In genomic region chr6:166751051-166751595, GRCh38 we compare ENCODE assay signal across 9 cellular contexts.
A peak's percentile ranks its signal among the peaks of the same experiment; 100 is the strongest.
DNase-seq lines count a peak whose midpoint lies in the region; ATAC-seq and TF ChIP-seq lines count a peak whose summit lies in the region.
"Had no signal": no experiment of that assay in that cellular context is flagged by ENCODE, and none has a peak within 500 bp of the region (broad histone marks: within the 10 kb centered on the region; RNA-seq: fewer than 3 reads in every experiment).

No MANE protein-coding gene starts in this region.

- H3K4me1 Mint-ChIP-seq in memory B cell (peaks cover 24% of the 10 kb centered on the region), immature natural killer cell (peaks cover 5 to 30% of the 10 kb centered on the region in 2 donors)
- peaks cover 0 to 8% (median 8%) of the 10 kb centered on the region in 3 donors for H3K4me1 Mint-ChIP-seq in CD8-positive, alpha-beta memory T cell

- ATAC-seq in GM18498 (IDR thresholded peaks at IDR 0.05; ENCODE audit: unreplicated experiment) (peak; percentile 80), GM21786 (IDR thresholded peaks at IDR 0.05; ENCODE audit: unreplicated experiment) (peak; percentile 91), memory B cell (ENCODE audit: low read depth) (peak; percentile 90)

- no peak overlapping the region for H3K27ac ChIP-seq in CD8-positive, alpha-beta memory T cell (ENCODE audit: low read depth, low read length)

- no peaks in the 10 kb centered on the region for H3K9me2 ChIP-seq in Loucy (replicated peaks; ENCODE audit: low read depth, low read length)

- no peaks in the 10 kb centered on the region for H3K9me3 ChIP-seq in Loucy (ENCODE audit: insufficient read depth, low read depth, low read length)
- H3K9me3 ChIP-seq in CD8-positive, alpha-beta memory T cell (ENCODE audit: low read length): no peaks in the 10 kb centered on the region

- H3K4me3 ChIP-seq in Loucy (ENCODE audit: low read length, poor library complexity, severe bottlenecking): peak overlapping the region; percentile 57
- no peak overlapping the region for H3K4me3 ChIP-seq in CD8-positive, alpha-beta memory T cell (ENCODE audit: low read length)

- H3K36me3 ChIP-seq in Loucy (ENCODE audit: insufficient read depth, low read length): no peaks in the 10 kb centered on the region
- no peaks in the 10 kb centered on the region for H3K36me3 ChIP-seq in CD8-positive, alpha-beta memory T cell (ENCODE audit: insufficient read depth, low read length)

- H3K4me2 ChIP-seq in Loucy (ENCODE audit: low read depth, low read length, poor library complexity, severe bottlenecking): peak overlapping the region; percentile 60

- H2AFZ ChIP-seq in Loucy (ENCODE audit: low read length): peak overlapping the region; percentile 78

- H3K9me3 Mint-ChIP-seq in memory B cell (no peaks in the 10 kb centered on the region), immature natural killer cell (no peaks in the 10 kb centered on the region)
- no peaks in the 10 kb centered on the region for H3K9me3 Mint-ChIP-seq in CD8-positive, alpha-beta memory T cell
- H3K9me3 Mint-ChIP-seq: activated naive CD4-positive, alpha-beta T cell treated with anti-CD3 and anti-CD28 coated beads, Interleukin-2, amount 50 U/mL, for 72 hours had no signal

- H3K27ac Mint-ChIP-seq in memory B cell (peak overlapping the region; percentile 72), immature natural killer cell (peak overlapping the region in 1 of 6 donors; percentile 51)
- no peak overlapping the region for H3K27ac Mint-ChIP-seq in CD8-positive, alpha-beta memory T cell

- H3K4me3 Mint-ChIP-seq in memory B cell (peak overlapping the region; percentile 85), immature natural killer cell (peak overlapping the region in 2 of 5 donors; percentile 21 to 30)
- peak overlapping the region in 1 of 7 donors; percentile 43 for H3K4me3 Mint-ChIP-seq in CD8-positive, alpha-beta memory T cell

- no peak overlapping the region for H3K9ac ChIP-seq in Loucy (ENCODE audit: low read depth, low read length, poor library complexity, severe bottlenecking)

- POLR2A ChIA-PET in CD8-positive, alpha-beta memory T cell (lab: Charles Lee): no interaction called here

- no peak for TF ChIP-seq CTCF in Loucy (conservative IDR thresholded peaks at IDR 0.05; ENCODE audit: low read length)

- H3K4me1 ChIP-seq in Loucy (ENCODE audit: insufficient read depth, low read length, poor library complexity, severe bottlenecking): peaks cover 10% of the 10 kb centered on the region
- H3K4me1 ChIP-seq in CD8-positive, alpha-beta memory T cell (ENCODE audit: insufficient read depth, low read length): no peaks in the 10 kb centered on the region

- no peaks in the 10 kb centered on the region for H3F3A ChIP-seq in Loucy (ENCODE audit: low read depth)

- H3K36me3 Mint-ChIP-seq in memory B cell (no peaks in the 10 kb centered on the region), immature natural killer cell (no peaks in the 10 kb centered on the region)
- H3K36me3 Mint-ChIP-seq in CD8-positive, alpha-beta memory T cell: peaks cover 0 to 3% (median 0%) of the 10 kb centered on the region in 3 donors
- H3K36me3 Mint-ChIP-seq: activated naive CD4-positive, alpha-beta T cell treated with anti-CD3 and anti-CD28 coated beads, Interleukin-2, amount 50 U/mL, for 72 hours had no signal

- H4K20me1 ChIP-seq in Loucy (ENCODE audit: insufficient read depth, low read length, poor library complexity, severe bottlenecking): no peaks in the 10 kb centered on the region

- DNase-seq in memory B cell (ENCODE audit: low spot score in 2 of 2): peak; percentile 51 to 54
- no peak for DNase-seq in NOMO-1 treated with DMSO at 0.1 percent for 48 hours (lab: John Stamatoyannopoulos, UW; ENCODE audit: unreplicated experiment)
- DNase-seq in activated CD4-positive, CD25-positive, alpha-beta regulatory T cell (lab: John Stamatoyannopoulos, UW): no peak
- DNase-seq in CD8-positive, alpha-beta memory T cell: no peak
- no peak for DNase-seq in immature natural killer cell

- CTCF ChIA-PET in CD8-positive, alpha-beta memory T cell (lab: Charles Lee): interaction anchor here (1.2 to 1.6 kb wide), 2 partner anchors 19 to 24 kb away, joined by 4 to 5 read pairs; no protein-coding TSS in a partner anchor

- H3K27me3 Mint-ChIP-seq in memory B cell (peaks cover 11% of the 10 kb centered on the region), immature natural killer cell (ENCODE audit: low read depth in 3 of 3) (peaks cover 2 to 3% (median 2%) of the 10 kb centered on the region in 3 donors)
- H3K27me3 Mint-ChIP-seq in CD8-positive, alpha-beta memory T cell: peaks cover 0 to 22% of the 10 kb centered on the region in 2 donors

- H3K27me3 ChIP-seq in Loucy (ENCODE audit: insufficient read depth, low read length, poor library complexity, severe bottlenecking): no peaks in the 10 kb centered on the region
- H3K27me3 ChIP-seq in CD8-positive, alpha-beta memory T cell (ENCODE audit: insufficient read depth, low read length, poor library complexity, severe bottlenecking): no peaks in the 10 kb centered on the region

- no peaks in the 10 kb centered on the region for H3K79me2 ChIP-seq in Loucy (ENCODE audit: insufficient read depth, low read length)

Comparison
In these comparisons a context has a peak if more than half of its experiments do, and no peak if none do; other contexts are left out.
1. DNase-seq: peak in memory B cell (2 of 2); none in NOMO-1 treated with DMSO at 0.1 percent for 48 hours (single experiment), activated CD4-positive, CD25-positive, alpha-beta regulatory T cell (0 of 4), CD8-positive, alpha-beta memory T cell (0 of 5) and immature natural killer cell (0 of 3).
2. Peak in every context shown above with its lines, with median percentiles within 50 percentile points of each other: ATAC-seq.